Comparison of ENCODE assay signal across 14 cellular contexts in the genomic region with DNA sequence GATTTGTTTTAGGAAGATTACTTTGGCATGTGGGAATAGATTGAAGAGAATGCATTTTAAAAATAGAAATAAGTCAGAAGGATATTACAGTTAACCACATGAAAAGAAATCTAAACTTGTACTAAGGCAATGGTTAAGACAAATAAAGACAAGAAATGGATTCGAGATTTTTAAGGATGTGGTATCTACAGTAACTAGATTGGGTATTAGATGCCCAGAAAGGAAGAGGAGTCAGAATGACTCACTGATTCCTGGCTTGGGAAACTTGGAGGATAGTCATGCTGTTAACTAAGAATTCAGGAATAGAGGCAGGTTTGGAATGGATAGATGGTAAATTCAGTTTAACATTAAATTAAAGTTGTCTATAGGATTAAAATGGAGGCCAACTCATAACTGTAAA. TPM values are rescaled to one million over a fixed set of nuclear protein-coding genes. Genes with fewer than 3 reads are reported as not detected.
DNase-seq lines count a peak whose midpoint lies in the region; ATAC-seq, FAIRE-seq and TF ChIP-seq lines count a peak whose summit lies in the region.
"Had no signal": no experiment of that assay in that cellular context is flagged by ENCODE, and none has a peak within 500 bp of the region (broad histone marks: within the 10 kb centered on the region; RNA-seq: fewer than 3 reads in every experiment).

No MANE protein-coding gene starts in this region.

- H3F3A ChIP-seq in GM23248 (ENCODE audit: insufficient read depth) = peaks cover 24% of the 10 kb centered on the region

- peak overlapping the region; percentile 3 for H3K4me3 Mint-ChIP-seq in activated T-helper 17 cell treated with anti-CD3 and anti-CD28 coated beads, Interleukin-2, amount 50 U/mL, for 72 hours
- H3K4me3 Mint-ChIP-seq: activated T-helper 1 cell treated with anti-CD3 and anti-CD28 coated beads, Interleukin-12 subunit alpha, Interleukin-12 subunit beta, Interleukin-2, Interleukin-4 antibody, amounts not matched to agents 30 ng/mL and 10 ng/mL and 1 ng/mL, durations not matched to agents 14 hours and 24 hours and 36 hours had no signal

- TF ChIP-seq POLR2A in A549 (IDR thresholded peaks at IDR 0.05; ENCODE audit: low read length) (no peak), body of pancreas (IDR thresholded peaks at IDR 0.05) (no peak)

- no peaks in the 10 kb centered on the region for H3K27me3 Mint-ChIP-seq in activated T-helper 17 cell treated with anti-CD3 and anti-CD28 coated beads, Interleukin-2, amount 50 U/mL, for 72 hours

- H3K27ac ChIP-seq in A549 = peak overlapping the region; percentile 84 to 90; a peak in 5 of 6 replicates
- H3K27ac ChIP-seq in GM23248 = peak overlapping the region; percentile 88
- H3K27ac ChIP-seq in foreskin keratinocyte = peak overlapping the region; percentile 42
- no peak overlapping the region for H3K27ac ChIP-seq in body of pancreas

- intact Hi-C loops in body of pancreas (cut with DNase I) = no loop called here

- H3K4me3 ChIP-seq in A549 (no peak overlapping the region), GM23248 (peak overlapping the region; percentile 13), body of pancreas (no peak overlapping the region)

- no peaks in the 10 kb centered on the region for H3K9me2 ChIP-seq in GM23248 (ENCODE audit: insufficient read depth)

- H3K36me3 ChIP-seq in GM23248 (ENCODE audit: low read depth) (no peaks in the 10 kb centered on the region), body of pancreas (replicated peaks in 1 of 2; ENCODE audit: insufficient read depth in 1 of 2, low read depth in 2 of 2) (no peaks in the 10 kb centered on the region)

- peaks cover 12% of the 10 kb centered on the region for H3K4me1 Mint-ChIP-seq in activated T-helper 17 cell treated with anti-CD3 and anti-CD28 coated beads, Interleukin-2, amount 50 U/mL, for 72 hours

- in situ Hi-C loops in GM23248 (cut with MboI) = loop anchor here (25.0 kb wide), 1 partner anchor 103 kb away; no protein-coding TSS in a partner anchor

- H3K4me1 ChIP-seq in A549 (peaks cover 31% of the 10 kb centered on the region), GM23248 (ENCODE audit: insufficient read depth) (peaks cover 24% of the 10 kb centered on the region), foreskin keratinocyte (peaks cover 18% of the 10 kb centered on the region), body of pancreas (peaks cover 19% of the 10 kb centered on the region)

- H3K9me3 Mint-ChIP-seq in activated T-helper 17 cell treated with anti-CD3 and anti-CD28 coated beads, Interleukin-2, amount 50 U/mL, for 72 hours = no peaks in the 10 kb centered on the region
- H3K9me3 Mint-ChIP-seq: activated T-helper 1 cell treated with anti-CD3 and anti-CD28 coated beads, Interleukin-12 subunit alpha, Interleukin-12 subunit beta, Interleukin-2, Interleukin-4 antibody, amounts not matched to agents 30 ng/mL and 10 ng/mL and 1 ng/mL, durations not matched to agents 14 hours and 24 hours and 36 hours had no signal

- H2AFZ ChIP-seq in GM23248 = no peak overlapping the region

- POLR2A ChIA-PET in A549 (lab: Yijun Ruan, JAX) = no interaction called here

- no peak for FAIRE-seq in A549 (lab: Jason Lieb, UNC)
- FAIRE-seq: GM12892, kidney had no signal

- ATAC-seq in A549 = peak; percentile 77 to 85
- no peak for ATAC-seq in activated T-helper 17 cell treated with anti-CD3 and anti-CD28 coated beads, Interleukin-2, amount 50 U/mL, for 72 hours (replicated peaks)
- peak; percentile 88 for ATAC-seq in foreskin keratinocyte
- no peak for ATAC-seq in body of pancreas
- no peak for ATAC-seq in HG02885 (IDR thresholded peaks at IDR 0.05; ENCODE audit: poor library complexity, unreplicated experiment)

- H3K27ac Mint-ChIP-seq in activated T-helper 17 cell treated with anti-CD3 and anti-CD28 coated beads, Interleukin-2, amount 50 U/mL, for 72 hours = peak overlapping the region; percentile 20
- H3K27ac Mint-ChIP-seq: activated T-helper 1 cell treated with anti-CD3 and anti-CD28 coated beads, Interleukin-12 subunit alpha, Interleukin-12 subunit beta, Interleukin-2, Interleukin-4 antibody, amounts not matched to agents 30 ng/mL and 10 ng/mL and 1 ng/mL, durations not matched to agents 14 hours and 24 hours and 36 hours; progenitor cell of endocrine pancreas had no signal

- CTCF ChIA-PET in A549 (lab: Yijun Ruan, JAX) = no interaction called here

- H3K9ac ChIP-seq in GM23248 = peak overlapping the region; percentile 58

- H3K9me3 ChIP-seq in A549 (no peaks in the 10 kb centered on the region), GM23248 (ENCODE audit: low read depth) (no peaks in the 10 kb centered on the region), body of pancreas (no peaks in the 10 kb centered on the region)

- WGBS in A549 (ENCODE audit: missing lambda C conversion rate) = 0% methylated on average over 1 of the region's 1 CpG
- WGBS in GM23248 (ENCODE audit: low coverage in 1 of 2, low lambda C conversion rate in 2 of 2, missing lambda C conversion rate in 2 of 2), 2 experiments = 0% methylated on average over 1 of the region's 1 CpG
- 55 to 65% methylated on average over 1 of the region's 1 CpG for WGBS in body of pancreas, 2 donors

- H3K4me2 ChIP-seq in A549 (peak overlapping the region; percentile 62), GM23248 (ENCODE audit: unreplicated experiment) (peak overlapping the region; percentile 50)

- H3K27me3 ChIP-seq in GM23248 (replicated peaks; ENCODE audit: insufficient read depth) (no peaks in the 10 kb centered on the region), foreskin keratinocyte (no peaks in the 10 kb centered on the region), body of pancreas (no peaks in the 10 kb centered on the region)

- DNase-seq in A549 (ENCODE audit: low read depth in 1 of 2, low spot score in 1 of 2) (peak; percentile 15 to 31), GM23248 (peak; percentile 89), foreskin keratinocyte (peak; percentile 79 to 88), body of pancreas (no peak), occipital lobe (lab: John Stamatoyannopoulos, UW) (no peak), iPS-NIHi7 (ENCODE audit: extremely low spot score) (no peak)
- DNase-seq: C1 segment of cervical spinal cord, kidney, NCI-H526 treated with DMSO at 0.1 percent for 48 hours had no signal

- TF ChIP-seq EP300 in A549 (IDR thresholded peaks at IDR 0.05) = no peak

- H3K79me2 ChIP-seq in GM23248 (ENCODE audit: insufficient read depth) = no peaks in the 10 kb centered on the region

- no peaks in the 10 kb centered on the region for H3K36me3 Mint-ChIP-seq in activated T-helper 17 cell treated with anti-CD3 and anti-CD28 coated beads, Interleukin-2, amount 50 U/mL, for 72 hours (ENCODE audit: low read depth)

- TF ChIP-seq CTCF in A549 (IDR thresholded peaks at IDR 0.05) (no peak), foreskin keratinocyte (conservative IDR thresholded peaks at IDR 0.05) (no peak), body of pancreas (IDR thresholded peaks at IDR 0.05) (no peak)

- no peaks in the 10 kb centered on the region for H4K20me1 ChIP-seq in GM23248 (ENCODE audit: insufficient read depth)

- TF ChIP-seq RAD21 in A549 (conservative IDR thresholded peaks at IDR 0.05 in 1 of 2, IDR thresholded peaks at IDR 0.05 in 1 of 2) = no peak

TF ChIP-seq in A549, 52 proteins besides CTCF, POLR2A, EP300 and RAD21:
- TF ChIP-seq EHF (CRISPR knock-in tag; IDR thresholded peaks at IDR 0.05) (no peak), SMC3 (IDR thresholded peaks at IDR 0.05) (no peak), NFE2L2 (conservative IDR thresholded peaks at IDR 0.05; ENCODE audit: low read length) (no peak), RCOR1 (IDR thresholded peaks at IDR 0.05; ENCODE audit: low read depth, low read length) (no peak), JUNB (IDR thresholded peaks at IDR 0.05) (peak; percentile 51), USF2 (IDR thresholded peaks at IDR 0.05) (no peak), FOSL2 (IDR thresholded peaks at IDR 0.05) (0 out of 2 replicates have a peak, but pooled peaks have one; percentile 29), FOSL2 (CRISPR knock-in tag; IDR thresholded peaks at IDR 0.05) (peak; percentile 55), TP53 (CRISPR knock-in tag; IDR thresholded peaks at IDR 0.05) (no peak)

RNA-seq across cellular contexts. Expression of gene METTL4, which starts 55.9 kb away (rescaled TPM):
- polyA plus RNA-seq in A549 (2011; rRNA removed) = 10.1 and 14.9 TPM in 2 replicates
- 2.7 and 2.9 TPM in 2 replicates for polyA plus RNA-seq in A549 (2012; cell fraction: cytosol; rRNA removed)
- polyA plus RNA-seq in A549 (2012; cell fraction: nucleus; rRNA removed) = 1.7 and 4.1 TPM in 2 replicates
- polyA plus RNA-seq in A549 (2017; fragmentation: RNase III; extraction: RNeasy Plus Mini Kit Qiagen cat#74134 plus additional on column Dnase treatment) = 6.1 to 7.1 TPM (median 6.5 TPM) in 3 replicates
- 3.2 and 5.2 TPM in 2 replicates for polyA minus RNA-seq in A549 (2011; rRNA and poly(A)+ RNA removed)
- total RNA-seq in GM23248 (2014; rRNA removed; shearing (Covaris generic)) = 5.6 and 16.9 TPM in 2 replicates
- polyA plus RNA-seq in GM23248 (2016; fragmentation: Nextera tagmentation; extraction: Ambion mirVana) = 8.9 and 9.9 TPM in 2 replicates
- total RNA-seq in activated T-helper 17 cell treated with anti-CD3 and anti-CD28 coated beads, Interleukin-2, amount 50 U/mL, for 72 hours = 10 to 100 TPM; 31.2 to 46.6 TPM
- total RNA-seq in foreskin keratinocyte = 10.9 and 12.1 TPM in 2 replicates
- polyA plus RNA-seq in foreskin keratinocyte = 5.8 and 7.4 TPM in 2 replicates
- total RNA-seq in body of pancreas = 1 to 10 TPM; 1.8 to 4.3 TPM
- 15.8 TPM for total RNA-seq in occipital lobe

RNA-seq across cellular contexts. Expression of gene NDC80, which starts 55.9 kb away (rescaled TPM):
- polyA plus RNA-seq in A549 (2011; rRNA removed) (13.6 and 20.2 TPM in 2 replicates), A549 (2017; fragmentation: RNase III; extraction: RNeasy Plus Mini Kit Qiagen cat#74134 plus additional on column Dnase treatment) (11.1 to 13.0 TPM (median 11.7 TPM) in 3 replicates), GM23248 (2016; fragmentation: Nextera tagmentation; extraction: Ambion mirVana) (16.0 and 16.3 TPM in 2 replicates), foreskin keratinocyte (16.9 and 22.2 TPM in 2 replicates)
- 7.0 and 7.4 TPM in 2 replicates for polyA plus RNA-seq in A549 (2012; cell fraction: cytosol; rRNA removed)
- 4.8 and 21.9 TPM in 2 replicates for polyA plus RNA-seq in A549 (2012; cell fraction: nucleus; rRNA removed)
- polyA minus RNA-seq in A549 (2011; rRNA and poly(A)+ RNA removed) = 9.9 and 10.7 TPM in 2 replicates
- total RNA-seq in GM23248 (2014; rRNA removed; shearing (Covaris generic)) = 8.3 and 10.9 TPM in 2 replicates
- total RNA-seq in activated T-helper 17 cell treated with anti-CD3 and anti-CD28 coated beads, Interleukin-2, amount 50 U/mL, for 72 hours = 10 to 100 TPM; 64.4 to 68.9 TPM
- total RNA-seq in foreskin keratinocyte (27.8 and 34.1 TPM in 2 replicates), body of pancreas (not detected), occipital lobe (3.6 TPM)

Comparison
In these comparisons a context has a peak if more than half of its experiments do, and no peak if none do; other contexts are left out.
1. ATAC-seq: peak in A549 (2 of 2) and foreskin keratinocyte (single experiment); none in activated T-helper 17 cell treated with anti-CD3 and anti-CD28 coated beads, Interleukin-2, amount 50 U/mL, for 72 hours (single experiment), body of pancreas (single experiment) and HG02885 (single experiment).
2. DNase-seq: peak in A549 (2 of 2), GM23248 (single experiment) and foreskin keratinocyte (2 of 2); none in body of pancreas (0 of 4), occipital lobe (single experiment) and iPS-NIHi7 (single experiment).
3. H3K27ac ChIP-seq: peak in A549 (2 of 2), GM23248 (single experiment) and foreskin keratinocyte (single experiment); none in body of pancreas (0 of 4).